In genomic region chr11:13278620-13279486, GRCh38 we compare ENCODE assay signal across 1 cellular context.
TF ChIP-seq lines count a peak whose summit lies in the region.

No MANE protein-coding gene starts in this region.

TF ChIP-seq in WTC11, 78 proteins besides CTCF, POLR2A, EP300 and RAD21 (continued from another document):
- TF ChIP-seq ARID4B (CRISPR knock-in tag; IDR thresholded peaks at IDR 0.05; ENCODE audit: borderline replicate concordance) (0 out of 2 replicates have a peak, but pooled peaks have one; percentile 15), NFYB (CRISPR knock-in tag; conservative IDR thresholded peaks at IDR 0.05; ENCODE audit: low read depth) (no peak)
